In genomic region chr12:15854916-15855315, GRCh38 we compare ENCODE assay signal across 29 cellular contexts. TPM values are rescaled to one million over a fixed set of nuclear protein-coding genes. Genes with fewer than 3 reads are reported as not detected.
DNase-seq lines count a peak whose midpoint lies in the region; ATAC-seq and TF ChIP-seq lines count a peak whose summit lies in the region.
"Had no signal": no experiment of that assay in that cellular context is flagged by ENCODE, and none has a peak within 500 bp of the region (broad histone marks: within the 10 kb centered on the region; RNA-seq: fewer than 3 reads in every experiment).

No MANE protein-coding gene starts in this region.

- H3K27ac ChIP-seq in left ventricle myocardium inferior (replicated peaks) (peak overlapping the region; percentile 55), heart left ventricle (no peak overlapping the region), neuronal stem cell (replicated peaks; ENCODE audit: low read length) (no peak overlapping the region)
- H3K27ac ChIP-seq: body of pancreas, dorsolateral prefrontal cortex, foreskin keratinocyte, suprapubic skin had no signal

- H3K4me1 ChIP-seq in left ventricle myocardium inferior (peaks cover 4% of the 10 kb centered on the region), heart left ventricle (peaks cover 0 to 16% (median under 1%) of the 10 kb centered on the region in 12 donors), neuronal stem cell (ENCODE audit: control insufficient read depth in 2 of 2, insufficient read depth in 1 of 2, low read depth in 1 of 2, low read length in 2 of 2) (peaks cover 0 to 8% of the 10 kb centered on the region in 2 donors)
- H3K4me1 ChIP-seq: body of pancreas had no signal

- H3K9me3 ChIP-seq in left ventricle myocardium inferior (replicated peaks) (no peaks in the 10 kb centered on the region), heart left ventricle (no peaks in the 10 kb centered on the region), neuronal stem cell (replicated peaks in 1 of 2; ENCODE audit: control insufficient read depth in 2 of 2, insufficient read depth in 1 of 2, low read depth in 1 of 2, low read length in 2 of 2) (no peaks in the 10 kb centered on the region)
- H3K9me3 ChIP-seq: body of pancreas, esophagus squamous epithelium, suprapubic skin had no signal

- H2BK15ac ChIP-seq in neuronal stem cell (ENCODE audit: low read length): no peak overlapping the region

- TF ChIP-seq POLR2A in heart left ventricle (IDR thresholded peaks at IDR 0.05): no peak

- H3K4ac ChIP-seq in neuronal stem cell (ENCODE audit: low read length): no peak overlapping the region

- no peak overlapping the region for H3K4me2 ChIP-seq in neuronal stem cell (ENCODE audit: insufficient read depth, low read length, poor library complexity, severe bottlenecking)

- no peak overlapping the region for H3K9ac ChIP-seq in neuronal stem cell (ENCODE audit: low read depth, low read length, poor library complexity)

- H3K27me3 ChIP-seq in left ventricle myocardium inferior (ENCODE audit: low read depth) (peaks cover 13% of the 10 kb centered on the region), heart left ventricle (peaks cover 0 to 6% (median 0%) of the 10 kb centered on the region in 9 donors), neuronal stem cell (ENCODE audit: control insufficient read depth in 3 of 3, insufficient read depth in 3 of 3, low read depth in 1 of 3, low read length in 3 of 3) (no peaks in the 10 kb centered on the region)
- H3K27me3 ChIP-seq: body of pancreas, dorsolateral prefrontal cortex, esophagus squamous epithelium had no signal

- H4K8ac ChIP-seq in neuronal stem cell (ENCODE audit: low read depth, low read length): no peak overlapping the region

- ATAC-seq in heart left ventricle: no peak
- no peak for ATAC-seq in GM21367 (IDR thresholded peaks at IDR 0.05; ENCODE audit: unreplicated experiment)
- no peak for ATAC-seq in HG03095 (IDR thresholded peaks at IDR 0.05; ENCODE audit: unreplicated experiment)
- ATAC-seq: body of pancreas; CD8-positive, alpha-beta T cell; foreskin keratinocyte; naive thymus-derived CD4-positive, alpha-beta T cell; stimulated activated naive B cell treated with anti-CD40 and anti-IgM and Interleukin-4, amounts not matched to agents 10 μg/mL and 1 μg/mL and 100 μg/mL, for 72 hours had no signal

- 86 to 98% (median 94%) methylated on average over 1 of the region's 1 CpG for WGBS in heart left ventricle, 4 donors
- WGBS in neuronal stem cell (ENCODE audit: extremely low coverage in 2 of 2, insufficient read length in 2 of 2, insufficient replicate concordance in 1 of 2), 2 donors: no CpG with 5 or more reads among the region's 1 CpG

- H3K36me3 ChIP-seq in left ventricle myocardium inferior (no peaks in the 10 kb centered on the region), heart left ventricle (no peaks in the 10 kb centered on the region), neuronal stem cell (replicated peaks in 1 of 2; ENCODE audit: control insufficient read depth in 2 of 2, insufficient read depth in 2 of 2, low read length in 2 of 2) (no peaks in the 10 kb centered on the region)
- H3K36me3 ChIP-seq: esophagus squamous epithelium, suprapubic skin had no signal

- no peak overlapping the region for H4K91ac ChIP-seq in neuronal stem cell (ENCODE audit: low read depth, low read length, poor library complexity)

- no peaks in the 10 kb centered on the region for H3K27me3 Mint-ChIP-seq in endothelial cell (ENCODE audit: unreplicated experiment)
- H3K27me3 Mint-ChIP-seq: stimulated activated naive B cell treated with anti-CD40 and anti-IgM and Interleukin-4, amounts not matched to agents 10 μg/mL and 1 μg/mL and 100 μg/mL, for 72 hours had no signal

- peaks cover 11% of the 10 kb centered on the region for H3K4me1 Mint-ChIP-seq in endothelial cell (ENCODE audit: unreplicated experiment)
- H3K4me1 Mint-ChIP-seq: naive thymus-derived CD4-positive, alpha-beta T cell; stimulated activated naive B cell treated with anti-CD40 and anti-IgM and Interleukin-4, amounts not matched to agents 10 μg/mL and 1 μg/mL and 100 μg/mL, for 72 hours had no signal

- H3K27ac Mint-ChIP-seq in endothelial cell (ENCODE audit: unreplicated experiment): no peak overlapping the region
- H3K27ac Mint-ChIP-seq: activated CD4-positive, alpha-beta memory T cell treated with anti-CD3 and anti-CD28 coated beads for 36 hours; CD8-positive, alpha-beta T cell; naive thymus-derived CD4-positive, alpha-beta T cell; stimulated activated naive B cell treated with anti-CD40 and anti-IgM and Interleukin-4, amounts not matched to agents 10 μg/mL and 1 μg/mL and 100 μg/mL, for 72 hours; T-helper 2 cell treated with Interferon-gamma antibody and Interleukin-4, amounts not matched to agents 5 μg/mL and 100 μg/mL, for 36 hours had no signal

- H3K36me3 Mint-ChIP-seq in endothelial cell (ENCODE audit: low read depth, unreplicated experiment): no peaks in the 10 kb centered on the region
- H3K36me3 Mint-ChIP-seq: activated CD4-positive, alpha-beta memory T cell treated with anti-CD3 and anti-CD28 coated beads for 36 hours; CD8-positive, alpha-beta T cell; naive thymus-derived CD4-positive, alpha-beta T cell; stimulated activated naive B cell treated with anti-CD40 and anti-IgM and Interleukin-4, amounts not matched to agents 10 μg/mL and 1 μg/mL and 100 μg/mL, for 72 hours had no signal

- intact Hi-C loops in left ventricle myocardium inferior (cut with micrococcal nuclease): loop anchor here (5.0 kb wide), 2 partner anchors 323 to 578 kb away; no protein-coding TSS in a partner anchor
- intact Hi-C loops in heart left ventricle (cut with DNase I): loop anchor here in 9 of 10 donors (5.0 to 10.0 kb wide), 7 partner anchors 63 to 580 kb away; partner anchors contain the start of gene EPS8 (in 2 of the 9)

- no peak overlapping the region for H2AK5ac ChIP-seq in neuronal stem cell (ENCODE audit: low read depth, low read length)

- no peak for DNase-seq in left ventricle myocardium inferior
- DNase-seq in heart left ventricle: no peak
- DNase-seq in amniotic epithelial cell (ENCODE audit: low read depth): peak; percentile 31
- peak; percentile 44 for DNase-seq in neuronal stem cell (ENCODE audit: low spot score)
- no peak for DNase-seq in endothelial cell (ENCODE audit: low spot score)
- no peak for DNase-seq in GM03348 (ENCODE audit: low spot score)
- DNase-seq: activated CD4-positive, alpha-beta memory T cell treated with anti-CD3 and anti-CD28 coated beads for 36 hours; activated CD4-positive, alpha-beta T cell treated with anti-CD3 and anti-CD28 coated beads for 1 hour; activated naive CD4-positive, alpha-beta T cell treated with Interleukin-2 at 50 U/mL for 16 hours; body of pancreas; CD8-positive, alpha-beta T cell; cerebellar nuclear complex; dorsolateral prefrontal cortex; esophagus squamous epithelium; head of caudate nucleus; islet precursor cell; KBM-7; midbrain; naive thymus-derived CD4-positive, alpha-beta T cell; NCI-H1092 treated with DMSO at 0.1 percent for 48 hours; NCI-H187; occipital lobe; stimulated activated naive B cell treated with anti-CD40 and anti-IgM and Interleukin-4, amounts not matched to agents 10 μg/mL and 1 μg/mL and 100 μg/mL, for 72 hours had no signal

- no peak overlapping the region for H3K4me3 Mint-ChIP-seq in endothelial cell (ENCODE audit: unreplicated experiment)
- H3K4me3 Mint-ChIP-seq: activated CD4-positive, alpha-beta memory T cell treated with anti-CD3 and anti-CD28 coated beads for 36 hours; CD8-positive, alpha-beta T cell; naive thymus-derived CD4-positive, alpha-beta T cell; stimulated activated naive B cell treated with anti-CD40 and anti-IgM and Interleukin-4, amounts not matched to agents 10 μg/mL and 1 μg/mL and 100 μg/mL, for 72 hours; T-helper 2 cell treated with Interferon-gamma antibody and Interleukin-4, amounts not matched to agents 5 μg/mL and 100 μg/mL, for 36 hours had no signal

- no peaks in the 10 kb centered on the region for H3K9me3 Mint-ChIP-seq in endothelial cell (ENCODE audit: unreplicated experiment)
- H3K9me3 Mint-ChIP-seq: activated CD4-positive, alpha-beta memory T cell treated with anti-CD3 and anti-CD28 coated beads for 36 hours; CD8-positive, alpha-beta T cell; naive thymus-derived CD4-positive, alpha-beta T cell; stimulated activated naive B cell treated with anti-CD40 and anti-IgM and Interleukin-4, amounts not matched to agents 10 μg/mL and 1 μg/mL and 100 μg/mL, for 72 hours; T-helper 2 cell treated with Interferon-gamma antibody and Interleukin-4, amounts not matched to agents 5 μg/mL and 100 μg/mL, for 36 hours had no signal

- no peak for TF ChIP-seq CTCF in left ventricle myocardium inferior (IDR thresholded peaks at IDR 0.05; ENCODE audit: borderline replicate concordance)
- no peak for TF ChIP-seq CTCF in heart left ventricle (IDR thresholded peaks at IDR 0.05)
- no peak for TF ChIP-seq CTCF in endothelial cell (IDR thresholded peaks at IDR 0.05; ENCODE audit: unreplicated experiment)

- no peak overlapping the region for H2BK120ac ChIP-seq in neuronal stem cell (ENCODE audit: low read depth, low read length)

- H3K79me1 ChIP-seq in neuronal stem cell (ENCODE audit: low read depth, low read length): no peaks in the 10 kb centered on the region

- no peak overlapping the region for H2AFZ ChIP-seq in neuronal stem cell (ENCODE audit: low read length)

- no peak overlapping the region for H2BK12ac ChIP-seq in neuronal stem cell (ENCODE audit: low read length)

- no peak overlapping the region for H3K14ac ChIP-seq in neuronal stem cell (ENCODE audit: low read length)

- no peak overlapping the region for H2BK5ac ChIP-seq in neuronal stem cell (ENCODE audit: low read length)

- no peak overlapping the region for H3K23ac ChIP-seq in neuronal stem cell (ENCODE audit: low read depth, low read length, poor library complexity)

- no peak overlapping the region for H3K18ac ChIP-seq in neuronal stem cell (ENCODE audit: low read length)

- H3K4me3 ChIP-seq in left ventricle myocardium inferior (no peak overlapping the region), heart left ventricle (no peak overlapping the region), neuronal stem cell (ENCODE audit: low read length in 2 of 2) (no peak overlapping the region)
- H3K4me3 ChIP-seq: body of pancreas, dorsolateral prefrontal cortex, esophagus squamous epithelium, skin epidermis, suprapubic skin had no signal

RNA-seq across cellular contexts. Expression of gene STRAP, which starts 27.3 kb away (rescaled TPM):
- total RNA-seq in left ventricle myocardium inferior (130 TPM), heart left ventricle (100 to 1,000 TPM in 6 of 9 donors, 10 to 100 TPM in 3; 61.6 to 176 (median 111) TPM), endothelial cell (ENCODE audit: unreplicated experiment) (138 TPM)
- 100 to 1,000 TPM; 148 to 237 TPM for polyA plus RNA-seq in heart left ventricle
- polyA plus RNA-seq in neuronal stem cell (2013, experiment 1 of 2): 242 TPM
- polyA plus RNA-seq in neuronal stem cell (2013, experiment 2 of 2): 246 TPM

RNA-seq across cellular contexts. Expression of gene DERA, which starts 56.2 kb away (rescaled TPM):
- total RNA-seq in left ventricle myocardium inferior: 20.2 TPM
- total RNA-seq in heart left ventricle: 10 to 100 TPM; 21.4 to 44.3 (median 23.8) TPM
- polyA plus RNA-seq in heart left ventricle: 10 to 100 TPM; 19.0 to 30.6 TPM
- 50.5 TPM for polyA plus RNA-seq in neuronal stem cell (2013, experiment 1 of 2)
- 50.3 TPM for polyA plus RNA-seq in neuronal stem cell (2013, experiment 2 of 2)
- total RNA-seq in endothelial cell (ENCODE audit: unreplicated experiment): 50.3 TPM

Comparison
In these comparisons a context has a peak if more than half of its experiments do, and no peak if none do; other contexts are left out.
1. DNase-seq: peak in amniotic epithelial cell (single experiment) and neuronal stem cell (single experiment); none in left ventricle myocardium inferior (single experiment), heart left ventricle (0 of 5), endothelial cell (single experiment) and GM03348 (single experiment).